In genomic region chr12:21296751-21297406, GRCh38 we compare ENCODE assay signal across 8 cellular contexts. TPM values are rescaled to one million over a fixed set of nuclear protein-coding genes. Genes with fewer than 3 reads are reported as not detected.
DNase-seq lines count a peak whose midpoint lies in the region; ATAC-seq, FAIRE-seq and TF ChIP-seq lines count a peak whose summit lies in the region.

No MANE protein-coding gene starts in this region.

- FAIRE-seq in K562 (lab: Jason Lieb, UNC) = peak; percentile 67

- TF ChIP-seq CTCF in K562 (IDR thresholded peaks at IDR 0.05 in 2 of 3, conservative IDR thresholded peaks at IDR 0.05 in 1 of 3; ENCODE audit: insufficient read depth in 2 of 3, low read depth in 1 of 3, low read length in 3 of 3) (peak; percentile 21 to 60 (median 49); a peak in 5 of 6 replicates), mesothelial cell of epicardium (IDR thresholded peaks at IDR 0.05; ENCODE audit: unreplicated experiment) (peak; percentile 87)

- no peaks in the 10 kb centered on the region for H3K9me3 Mint-ChIP-seq in activated CD4-positive, alpha-beta T cell treated with anti-CD3 and anti-CD28 coated beads, Interleukin-2, amount 10 ng/mL, durations not matched to agents 24 days and 14 days
- no peaks in the 10 kb centered on the region for H3K9me3 Mint-ChIP-seq in mesothelial cell of epicardium

- H3K36me3 Mint-ChIP-seq in activated CD4-positive, alpha-beta T cell treated with anti-CD3 and anti-CD28 coated beads, Interleukin-2, amount 10 ng/mL, durations not matched to agents 24 days and 14 days (ENCODE audit: low read depth) = no peaks in the 10 kb centered on the region
- H3K36me3 Mint-ChIP-seq in mesothelial cell of epicardium = no peaks in the 10 kb centered on the region

- WGBS in K562 (ENCODE audit: insufficient coverage, low coverage, missing lambda C conversion rate) = 60% methylated on average over 4 of the region's 4 CpGs

- no peaks in the 10 kb centered on the region for H3K9me3 ChIP-seq in K562 (replicated peaks; ENCODE audit: control insufficient read depth, insufficient read depth, low read depth, low read length)

- no peaks in the 10 kb centered on the region for H3K9me1 ChIP-seq in K562 (ENCODE audit: control insufficient read depth, insufficient read depth, low read length)

- 0 out of 2 replicates have a peak overlapping the region, but pooled peaks have one; percentile 33 for H2AFZ ChIP-seq in K562 (ENCODE audit: low read depth, low read length)

- no peak overlapping the region for H3K27ac Mint-ChIP-seq in activated CD4-positive, alpha-beta T cell treated with anti-CD3 and anti-CD28 coated beads, Interleukin-2, amount 10 ng/mL, durations not matched to agents 24 days and 14 days
- no peak overlapping the region for H3K27ac Mint-ChIP-seq in mesothelial cell of epicardium

- no peak overlapping the region for H3K27ac ChIP-seq in K562 (ENCODE audit: extremely low read depth, low read depth, low read length)

- H3K27me3 ChIP-seq in K562 (ENCODE audit: control insufficient read depth in 2 of 2, insufficient read depth in 2 of 2, low read length in 2 of 2) = no peaks in the 10 kb centered on the region

- intact Hi-C loops in activated CD4-positive, alpha-beta T cell treated with anti-CD3 and anti-CD28 coated beads, Interleukin-2, amount 10 ng/mL, durations not matched to agents 24 days and 14 days (cut with micrococcal nuclease) = loop anchor here (2.0 to 10.0 kb wide), 2 partner anchors 208 to 384 kb away; partner anchors contain the start of genes GOLT1B and RECQL
- intact Hi-C loops in K562 (cut with micrococcal nuclease) = no loop called here

- POLR2A ChIA-PET in K562 (lab: Yijun Ruan, JAX) = no interaction called here

- CTCF ChIA-PET in K562 (lab: Yijun Ruan, JAX; ENCODE audit: low intra/inter-chr PET ratio) = no interaction called here

- no peak overlapping the region for H3K9ac ChIP-seq in K562 (ENCODE audit: insufficient read depth in 1 of 2, low read depth in 2 of 2, low read length in 2 of 2)

- in situ Hi-C loops in KBM-7 (cut with MboI; ENCODE audit: low pct_unique_long_range_greater_than_20kb, low sequenced_read_pairs) = no loop called here
- in situ Hi-C loops in K562 (cut with MboI) = no loop called here

- peaks cover 4% of the 10 kb centered on the region for H3K4me1 Mint-ChIP-seq in activated CD4-positive, alpha-beta T cell treated with anti-CD3 and anti-CD28 coated beads, Interleukin-2, amount 10 ng/mL, durations not matched to agents 24 days and 14 days
- no peaks in the 10 kb centered on the region for H3K4me1 Mint-ChIP-seq in mesothelial cell of epicardium

- no peak overlapping the region for H3K4me3 Mint-ChIP-seq in activated CD4-positive, alpha-beta T cell treated with anti-CD3 and anti-CD28 coated beads, Interleukin-2, amount 10 ng/mL, durations not matched to agents 24 days and 14 days
- no peak overlapping the region for H3K4me3 Mint-ChIP-seq in mesothelial cell of epicardium

- H3K4me1 ChIP-seq in K562 (replicated peaks in 1 of 2; ENCODE audit: control insufficient read depth in 2 of 2, insufficient read depth in 2 of 2, low read length in 2 of 2) = no peaks in the 10 kb centered on the region

- no peaks in the 10 kb centered on the region for H3K79me2 ChIP-seq in K562 (ENCODE audit: control insufficient read depth, insufficient read depth, low read length)

- no peaks in the 10 kb centered on the region for H3K36me3 ChIP-seq in K562 (ENCODE audit: control insufficient read depth, insufficient read depth, low read length)

- TF ChIP-seq POLR2A in K562 (conservative IDR thresholded peaks at IDR 0.05) = no peak

- no peak overlapping the region for H3K4me2 ChIP-seq in K562 (ENCODE audit: insufficient read depth, low read length)

- H4K20me1 ChIP-seq in K562 (replicated peaks; ENCODE audit: control insufficient read depth, insufficient read depth, low read length) = no peaks in the 10 kb centered on the region

- H3K27me3 Mint-ChIP-seq in activated CD4-positive, alpha-beta T cell treated with anti-CD3 and anti-CD28 coated beads, Interleukin-2, amount 10 ng/mL, durations not matched to agents 24 days and 14 days = peaks cover 11% of the 10 kb centered on the region
- no peaks in the 10 kb centered on the region for H3K27me3 Mint-ChIP-seq in mesothelial cell of epicardium (ENCODE audit: low read depth)

- TF ChIP-seq EP300 in K562 (IDR thresholded peaks at IDR 0.05; ENCODE audit: low read length) = no peak

- TF ChIP-seq RAD21 in K562 (CRISPR knock-in tag; conservative IDR thresholded peaks at IDR 0.05 in 1 of 2, IDR thresholded peaks at IDR 0.05 in 1 of 2) = peak in 1 of 2 experiments; percentile 33; a peak in 2 of 4 replicates

- ATAC-seq in GM21381 (IDR thresholded peaks at IDR 0.05; ENCODE audit: unreplicated experiment) = peak; percentile 74
- peak; percentile 71 for ATAC-seq in K562

- BruUV-seq in K562 (replicated peaks; lab: Mats Ljungman, UMichigan) = no TSS peak

- no peak overlapping the region for H3K4me3 ChIP-seq in K562

- DNase-seq in activated CD4-positive, alpha-beta T cell treated with anti-CD3 and anti-CD28 coated beads, Interleukin-2, amount 10 ng/mL, durations not matched to agents 24 days and 14 days = peak; percentile 58
- DNase-seq in activated CD4-positive, alpha-beta T cell treated with anti-CD3 and anti-CD28 coated beads, Interleukin-2, amount 50 U/mL, for 1 hour = no peak
- DNase-seq in KBM-7 (peak; percentile 44), K562 (ENCODE audit: extremely low read depth in 1 of 4, low spot score in 3 of 4) (peak; percentile 7 to 19 (median 8)), mesothelial cell of epicardium (ENCODE audit: low spot score in 2 of 2, unreplicated experiment in 2 of 2) (no peak), cerebellar nuclear complex (lab: John Stamatoyannopoulos, UW) (no peak), NCI-H187 treated with DMSO at 0.1 percent for 48 hours (lab: John Stamatoyannopoulos, UW) (no peak)

TF ChIP-seq in K562, 482 proteins besides CTCF, POLR2A, EP300 and RAD21 (continues in another document):
- TF ChIP-seq CBFB (CRISPR knock-in tag; IDR thresholded peaks at IDR 0.05) = no peak
- no peak for TF ChIP-seq MED1 (CRISPR knock-in tag; IDR thresholded peaks at IDR 0.05; ENCODE audit: borderline replicate concordance)
- no peak for TF ChIP-seq ZNF644 (tag; IDR thresholded peaks at IDR 0.05; ENCODE audit: low read depth)
- TF ChIP-seq HMGXB4 (CRISPR knock-in tag; IDR thresholded peaks at IDR 0.05) = no peak
- TF ChIP-seq STAT5A (IDR thresholded peaks at IDR 0.05; ENCODE audit: borderline replicate concordance, low read length) = no peak
- TF ChIP-seq TEAD4 (IDR thresholded peaks at IDR 0.05; ENCODE audit: low read length) = no peak
- no peak for TF ChIP-seq TEAD4 (CRISPR knock-in tag; IDR thresholded peaks at IDR 0.05; ENCODE audit: borderline replicate concordance)
- TF ChIP-seq GATA2 (CRISPR knock-in tag; IDR thresholded peaks at IDR 0.05) = no peak
- no peak for TF ChIP-seq FOXP4 (CRISPR knock-in tag; IDR thresholded peaks at IDR 0.05; ENCODE audit: borderline replicate concordance)

RNA-seq across cellular contexts. Expression of gene SLCO1A2, which starts 37.8 kb away (rescaled TPM):
- total RNA-seq in activated CD4-positive, alpha-beta T cell treated with anti-CD3 and anti-CD28 coated beads, Interleukin-2, amount 10 ng/mL, durations not matched to agents 24 days and 14 days = 0.02 TPM in 1 of 2 replicates, not detected in the other
- 13.7 and 25.5 TPM in 2 replicates for total RNA-seq in K562 (2011; cell fraction: chromatin; rRNA removed; ENCODE audit: low replicate concordance)
- total RNA-seq in K562 (2011; cell fraction: nucleolus; rRNA removed) = 6.2 and 11.3 TPM in 2 replicates
- 12.6 and 13.6 TPM in 2 replicates for total RNA-seq in K562 (2011; cell fraction: nucleoplasm; rRNA removed)
- total RNA-seq in K562 (2014; rRNA removed) = 1.3 and 2.0 TPM in 2 replicates
- total RNA-seq in K562 (2014; rRNA removed; fragmentation: Illumina TruSeq; extraction: Trizol) = 3.0 and 3.6 TPM in 2 replicates
- total RNA-seq in K562 (2015; rRNA removed; fragmentation: Illumina TruSeq; extraction: Trizol) = 2.1 and 2.5 TPM in 2 replicates
- 2.6 and 3.7 TPM in 2 replicates for total RNA-seq in K562 (2021)
- 4.1 and 4.2 TPM in 2 replicates for polyA plus RNA-seq in K562 (2011; rRNA removed)
- 0.79 and 0.88 TPM in 2 replicates for polyA plus RNA-seq in K562 (2011; cell fraction: cytosol; rRNA removed)
- polyA plus RNA-seq in K562 (2011; cell fraction: nucleus; rRNA removed) = 8.2 and 9.9 TPM in 2 replicates
- 2.9 and 6.7 TPM in 2 replicates for polyA plus RNA-seq in K562 (2012)
- polyA plus RNA-seq in K562 (2014; fragmentation: Illumina TruSeq; extraction: Trizol) = 1.3 and 1.9 TPM in 2 replicates
- 1 to 10 TPM; 3.3 to 4.4 TPM for polyA plus RNA-seq in K562 (2014; fragmentation: Nextera tagmentation; extraction: Ambion mirVana)
- polyA plus RNA-seq in K562 (2014; rRNA removed) = 1.2 and 1.9 TPM in 2 replicates
- polyA minus RNA-seq in K562 (2011; rRNA and poly(A)+ RNA removed) = 4.8 and 5.4 TPM in 2 replicates
- 1.0 and 2.0 TPM in 2 replicates for polyA minus RNA-seq in K562 (2011; cell fraction: cytosol; rRNA and poly(A)+ RNA removed)
- 16.6 and 21.1 TPM in 2 replicates for polyA minus RNA-seq in K562 (2011; cell fraction: nucleus; rRNA and poly(A)+ RNA removed)
- total RNA-seq in mesothelial cell of epicardium = 3.9 to 4.6 TPM (median 4.4 TPM) in 3 replicates

Comparison
In these comparisons a context has a peak if more than half of its experiments do, and no peak if none do; other contexts are left out.
1. DNase-seq: peak in activated CD4-positive, alpha-beta T cell treated with anti-CD3 and anti-CD28 coated beads, Interleukin-2, amount 10 ng/mL, durations not matched to agents 24 days and 14 days (single experiment), KBM-7 (single experiment) and K562 (4 of 4); none in activated CD4-positive, alpha-beta T cell treated with anti-CD3 and anti-CD28 coated beads, Interleukin-2, amount 50 U/mL, for 1 hour (single experiment), mesothelial cell of epicardium (0 of 2), cerebellar nuclear complex (0 of 2) and NCI-H187 treated with DMSO at 0.1 percent for 48 hours (single experiment).